14 cellular contexts compared by ENCODE assay signal in genomic region chr1:86500731-86501130, GRCh38. TPM values are rescaled to one million over a fixed set of nuclear protein-coding genes. Genes with fewer than 3 reads are reported as not detected.
"Had no signal": no experiment of that assay in that cellular context is flagged by ENCODE, and none has a peak within 500 bp of the region (broad histone marks: within the 10 kb centered on the region; RNA-seq: fewer than 3 reads in every experiment).

No MANE protein-coding gene starts in this region.

- H3K36me3 ChIP-seq: cardiac muscle cell, colonic mucosa, stomach, tibial artery, vagina had no signal

- H3K27me3 ChIP-seq: cardiac muscle cell, colonic mucosa, vagina had no signal

- H3K9me3 Mint-ChIP-seq: activated naive CD8-positive, alpha-beta T cell treated with anti-CD3 and anti-CD28 coated beads, Interleukin-2, amount 50 U/mL, for 24 hours; nephron progenitor cell had no signal

- H3K27ac ChIP-seq: cardiac muscle cell, colonic mucosa, stomach, tibial artery, vagina had no signal

- H3K27ac Mint-ChIP-seq: activated naive CD8-positive, alpha-beta T cell treated with anti-CD3 and anti-CD28 coated beads, Interleukin-2, amount 50 U/mL, for 24 hours; nephron progenitor cell had no signal

- H3K4me3 Mint-ChIP-seq: activated naive CD8-positive, alpha-beta T cell treated with anti-CD3 and anti-CD28 coated beads, Interleukin-2, amount 50 U/mL, for 24 hours; nephron progenitor cell had no signal

- H3K9me3 ChIP-seq: colonic mucosa, stomach, tibial artery, vagina had no signal

- H3K4me3 ChIP-seq: cardiac muscle cell, colonic mucosa, stomach, tibial artery, vagina had no signal

- DNase-seq: activated CD4-positive, alpha-beta T cell treated with anti-CD3 and anti-CD28 coated beads for 48 hours; activated naive CD4-positive, alpha-beta T cell treated with Interleukin-2 at 50 U/mL for 16 hours; activated naive CD8-positive, alpha-beta T cell treated with anti-CD3 and anti-CD28 coated beads, Interleukin-2, amount 50 U/mL, for 24 hours; colonic mucosa; effector CD8-positive, alpha-beta T cell; left colon; nephron progenitor cell; stimulated activated CD4-positive, alpha-beta T cell treated with anti-CD3 and anti-CD28 coated beads, Interleukin-4, amount 100 ng/mL, for 4 hours; stomach; tibial artery had no signal

- ATAC-seq: activated naive CD8-positive, alpha-beta T cell treated with anti-CD3 and anti-CD28 coated beads, Interleukin-2, amount 50 U/mL, for 24 hours had no signal

RNA-seq across cellular contexts. Expression of gene CLCA1, which starts 32.0 kb away (rescaled TPM):
- total RNA-seq: cardiac muscle cell, osteocyte, skeletal muscle tissue, vagina had no signal
- polyA plus RNA-seq: cardiac muscle cell had no signal

RNA-seq across cellular contexts. Expression of gene CLCA4, which starts 46.1 kb away (rescaled TPM):
- total RNA-seq: cardiac muscle cell, osteocyte, skeletal muscle tissue had no signal
- polyA plus RNA-seq: cardiac muscle cell had no signal
